ENCODE assay signal across 15 cellular contexts in genomic region chr20:3580412-3580811, GRCh38.
"Had no signal": no experiment of that assay in that cellular context is flagged by ENCODE, and none has a peak within 500 bp of the region (broad histone marks: within the 10 kb centered on the region; RNA-seq: fewer than 3 reads in every experiment).

No MANE protein-coding gene starts in this region.

- H2AFZ ChIP-seq: hepatocyte had no signal

- H3K4me3 Mint-ChIP-seq: activated CD4-positive, alpha-beta T cell treated with anti-CD3 and anti-CD28 coated beads, Interleukin-2, amount 10 ng/mL, durations not matched to agents 7 days and 5 days; activated naive CD4-positive, alpha-beta T cell treated with anti-CD3 and anti-CD28 coated beads for 36 hours; activated T-helper 1 cell treated with anti-CD3 and anti-CD28 coated beads, Interleukin-12 subunit alpha, Interleukin-12 subunit beta, Interleukin-2, Interleukin-4 antibody, amounts not matched to agents 30 ng/mL and 10 ng/mL and 1 ng/mL, durations not matched to agents 14 hours and 24 hours and 36 hours; mesothelial cell of epicardium; nephron progenitor cell had no signal

- H3K4me3 ChIP-seq: cardiac muscle cell, hepatocyte, lower lobe of right lung, ovary, stomach, thoracic aorta, upper lobe of right lung had no signal

- H3K4me2 ChIP-seq: hepatocyte had no signal

- H3K9me3 Mint-ChIP-seq: activated CD4-positive, alpha-beta T cell treated with anti-CD3 and anti-CD28 coated beads, Interleukin-2, amount 10 ng/mL, durations not matched to agents 7 days and 5 days; activated naive CD4-positive, alpha-beta T cell treated with anti-CD3 and anti-CD28 coated beads for 36 hours; activated T-helper 1 cell treated with anti-CD3 and anti-CD28 coated beads, Interleukin-12 subunit alpha, Interleukin-12 subunit beta, Interleukin-2, Interleukin-4 antibody, amounts not matched to agents 30 ng/mL and 10 ng/mL and 1 ng/mL, durations not matched to agents 14 hours and 24 hours and 36 hours; mesothelial cell of epicardium; nephron progenitor cell had no signal

- H3K27me3 Mint-ChIP-seq: activated CD4-positive, alpha-beta T cell treated with anti-CD3 and anti-CD28 coated beads, Interleukin-2, amount 10 ng/mL, durations not matched to agents 7 days and 5 days had no signal

- H3K79me2 ChIP-seq: hepatocyte had no signal

- ATAC-seq: left cardiac atrium, lower lobe of right lung, upper lobe of right lung had no signal

- H3K4me1 ChIP-seq: lower lobe of right lung, stomach, upper lobe of right lung had no signal

- H3K4me1 Mint-ChIP-seq: activated CD4-positive, alpha-beta T cell treated with anti-CD3 and anti-CD28 coated beads, Interleukin-2, amount 10 ng/mL, durations not matched to agents 7 days and 5 days; mesothelial cell of epicardium; nephron progenitor cell had no signal

- DNase-seq: activated CD4-positive, alpha-beta T cell treated with anti-CD3 and anti-CD28 coated beads, Interleukin-2, amount 10 ng/mL, durations not matched to agents 7 days and 5 days; activated CD8-positive, alpha-beta memory T cell treated with anti-CD3 and anti-CD28 coated beads for 24 hours; activated naive CD4-positive, alpha-beta T cell treated with anti-CD3 and anti-CD28 coated beads for 36 hours; left cardiac atrium; lower lobe of right lung; nephron progenitor cell; ovary; stimulated activated CD4-positive, alpha-beta T cell treated with anti-CD3 and anti-CD28 coated beads, Interleukin-2, amount 100 ng/mL, for 24 hours; stomach; upper lobe of right lung had no signal

- H3K36me3 ChIP-seq: ovary had no signal

- H3K27ac Mint-ChIP-seq: activated CD4-positive, alpha-beta T cell treated with anti-CD3 and anti-CD28 coated beads, Interleukin-2, amount 10 ng/mL, durations not matched to agents 7 days and 5 days; activated naive CD4-positive, alpha-beta T cell treated with anti-CD3 and anti-CD28 coated beads for 36 hours; activated T-helper 1 cell treated with anti-CD3 and anti-CD28 coated beads, Interleukin-12 subunit alpha, Interleukin-12 subunit beta, Interleukin-2, Interleukin-4 antibody, amounts not matched to agents 30 ng/mL and 10 ng/mL and 1 ng/mL, durations not matched to agents 14 hours and 24 hours and 36 hours; mesothelial cell of epicardium; nephron progenitor cell had no signal

- H3K9me3 ChIP-seq: lower lobe of right lung, ovary, stomach, thoracic aorta, upper lobe of right lung had no signal

- H3K27ac ChIP-seq: cardiac muscle cell, hepatocyte, lower lobe of right lung, ovary, stomach, thoracic aorta, upper lobe of right lung had no signal

- H3K27me3 ChIP-seq: cardiac muscle cell, hepatocyte, ovary, stomach, upper lobe of right lung had no signal
